Comparison of ENCODE assay signal across 8 cellular contexts in the genomic region with DNA sequence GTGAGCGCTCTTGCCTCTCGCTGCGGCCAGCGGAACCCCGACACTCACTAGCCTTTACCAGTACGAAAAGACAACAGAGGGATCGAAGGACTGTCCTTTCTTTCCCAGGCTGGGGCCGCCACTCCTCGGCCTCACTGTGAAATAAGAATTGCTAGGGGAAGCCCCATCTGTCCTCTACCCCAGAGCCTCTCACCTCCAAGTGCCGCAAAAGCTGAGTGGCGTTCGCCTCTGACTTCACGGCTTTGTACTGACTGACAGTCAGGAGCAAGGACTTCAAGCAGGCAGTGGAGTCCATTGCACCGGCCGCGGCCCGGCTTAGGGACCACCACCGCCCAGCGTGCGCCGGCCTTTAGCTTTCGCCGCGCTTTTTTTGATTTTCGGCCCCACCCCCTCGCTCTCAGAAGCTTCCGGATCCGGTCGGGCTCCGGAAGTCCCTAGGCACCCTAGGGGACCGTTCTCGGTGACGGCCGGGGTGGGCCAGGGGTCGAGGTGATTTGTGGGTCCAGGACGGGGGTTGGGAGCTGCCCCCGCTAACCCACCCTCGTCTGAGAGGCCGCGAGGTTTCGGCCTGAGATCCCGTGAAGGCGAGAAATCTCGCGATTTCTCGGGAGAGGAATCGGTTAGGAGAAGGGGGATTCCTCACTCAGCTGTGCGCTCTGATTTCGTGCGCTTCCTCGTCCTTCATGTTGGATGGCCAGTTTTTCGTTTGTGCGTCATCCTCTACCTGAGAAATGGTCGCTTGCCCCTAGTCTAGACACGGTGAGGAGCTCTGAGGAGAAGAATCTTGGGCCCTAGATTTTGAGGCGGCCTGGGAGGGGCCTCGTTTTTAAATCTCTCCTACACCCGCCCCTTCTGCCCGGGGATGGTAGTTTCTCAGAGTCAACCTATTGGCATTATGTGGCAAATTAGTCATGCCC. TPM values are rescaled to one million over a fixed set of nuclear protein-coding genes. Genes with fewer than 3 reads are reported as not detected.
DNase-seq lines count a peak whose midpoint lies in the region; ATAC-seq and TF ChIP-seq lines count a peak whose summit lies in the region.

A gene (minus strand): TSS at position 358 of the 917 bp plus-strand sequence. CDS start 63 bp downstream, at position 295.
A gene with protein sequence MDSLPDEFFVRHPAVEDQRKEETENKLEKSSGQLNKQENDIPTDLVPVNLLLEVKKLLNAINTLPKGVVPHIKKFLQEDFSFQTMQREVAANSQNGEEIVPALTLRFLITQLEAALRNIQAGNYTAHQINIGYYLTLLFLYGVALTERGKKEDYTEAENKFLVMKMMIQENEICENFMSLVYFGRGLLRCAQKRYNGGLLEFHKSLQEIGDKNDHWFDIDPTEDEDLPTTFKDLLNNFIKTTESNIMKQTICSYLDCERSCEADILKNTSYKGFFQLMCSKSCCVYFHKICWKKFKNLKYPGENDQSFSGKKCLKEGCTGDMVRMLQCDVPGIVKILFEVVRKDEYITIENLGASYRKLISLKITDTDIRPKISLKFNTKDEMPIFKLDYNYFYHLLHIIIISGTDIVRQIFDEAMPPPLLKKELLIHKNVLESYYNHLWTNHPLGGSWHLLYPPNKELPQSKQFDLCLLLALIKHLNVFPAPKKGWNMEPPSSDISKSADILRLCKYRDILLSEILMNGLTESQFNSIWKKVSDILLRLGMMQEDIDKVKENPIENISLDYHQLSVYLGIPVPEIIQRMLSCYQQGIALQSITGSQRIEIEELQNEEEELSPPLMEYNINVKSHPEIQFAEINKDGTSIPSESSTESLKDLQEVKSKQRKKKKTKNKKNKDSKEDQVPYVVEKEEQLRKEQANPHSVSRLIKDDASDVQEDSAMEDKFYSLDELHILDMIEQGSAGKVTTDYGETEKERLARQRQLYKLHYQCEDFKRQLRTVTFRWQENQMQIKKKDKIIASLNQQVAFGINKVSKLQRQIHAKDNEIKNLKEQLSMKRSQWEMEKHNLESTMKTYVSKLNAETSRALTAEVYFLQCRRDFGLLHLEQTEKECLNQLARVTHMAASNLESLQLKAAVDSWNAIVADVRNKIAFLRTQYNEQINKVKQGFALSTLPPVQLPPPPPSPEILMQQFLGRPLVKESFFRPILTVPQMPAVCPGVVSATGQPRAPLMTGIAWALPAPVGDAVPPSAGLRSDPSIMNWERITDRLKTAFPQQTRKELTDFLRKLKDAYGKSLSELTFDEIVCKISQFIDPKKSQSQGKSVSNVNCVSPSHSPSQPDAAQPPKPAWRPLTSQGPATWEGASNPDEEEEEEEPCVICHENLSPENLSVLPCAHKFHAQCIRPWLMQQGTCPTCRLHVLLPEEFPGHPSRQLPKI (plus strand): TSS at position 642 of the 917 bp plus-strand sequence. CDS start 15,685 bp downstream, outside the sequence.

- H3K4me2 ChIP-seq in smooth muscle cell = peak within 1 kb of the TSS; percentile 97

- peak within 1 kb of the TSS; percentile 92 for H3K27ac ChIP-seq in caudate nucleus (ENCODE audit: low read depth, low read length)
- H3K27ac ChIP-seq in smooth muscle cell (ENCODE audit: low read depth) = peak within 1 kb of the TSS; percentile 95

- no peaks in the 10 kb centered on the region for H3F3A ChIP-seq in smooth muscle cell (ENCODE audit: low read depth)

- no peaks in the 10 kb centered on the region for H4K20me1 ChIP-seq in smooth muscle cell (ENCODE audit: low read depth)

- H3K4me3 Mint-ChIP-seq in immature natural killer cell = peak within 1 kb of the TSS; percentile 91 to 100 (median 99)

- peak within 1 kb of the TSS; percentile 96 for H3K9ac ChIP-seq in smooth muscle cell (ENCODE audit: low read depth)

- TF ChIP-seq CTCF in AG09319 (IDR thresholded peaks at IDR 0.05; ENCODE audit: low read depth, low read length) (no peak), smooth muscle cell (IDR thresholded peaks at IDR 0.05; ENCODE audit: borderline replicate concordance, insufficient read depth, poor library complexity, severe bottlenecking) (no peak)

- WGBS in smooth muscle cell (ENCODE audit: low lambda C conversion rate) = under 1% methylated on average over 53 of the region's 59 CpGs

- peak within 1 kb of the TSS; percentile 94 to 100 (median 99) for H3K27ac Mint-ChIP-seq in immature natural killer cell

- H3K4me3 ChIP-seq in smooth muscle cell = peak within 1 kb of the TSS; percentile 85

- H3K4me1 Mint-ChIP-seq in immature natural killer cell = peaks cover 19 to 32% of the 10 kb centered on the region in 2 donors

- peaks cover 35% of the 10 kb centered on the region for H3K79me2 ChIP-seq in smooth muscle cell (ENCODE audit: low read depth)

- no peaks in the 10 kb centered on the region for H3K36me3 Mint-ChIP-seq in immature natural killer cell

- H3K36me3 ChIP-seq in smooth muscle cell (ENCODE audit: low read depth) = no peaks in the 10 kb centered on the region

- peaks cover 5 to 12% (median 9%) of the 10 kb centered on the region in 3 donors for H3K27me3 Mint-ChIP-seq in immature natural killer cell (ENCODE audit: low read depth in 3 of 3)

- no peaks in the 10 kb centered on the region for H3K9me3 Mint-ChIP-seq in immature natural killer cell

- peak; percentile 94 for ATAC-seq in GM19025 (IDR thresholded peaks at IDR 0.05; ENCODE audit: low read depth, unreplicated experiment)
- ATAC-seq in HG03280 (IDR thresholded peaks at IDR 0.05; ENCODE audit: unreplicated experiment) = peak; percentile 95

- DNase-seq in AG09319 (ENCODE audit: extremely low read depth, low read depth) = peak; percentile 83
- peak; percentile 87 for DNase-seq in NCI-H345 (lab: John Stamatoyannopoulos, UW)
- peak; percentile 59 to 75 (median 66) for DNase-seq in activated CD4-positive, CD25-positive, alpha-beta regulatory T cell (lab: John Stamatoyannopoulos, UW)
- DNase-seq in caudate nucleus (lab: John Stamatoyannopoulos, UW) = peak; percentile 13 to 89 (median 72)
- DNase-seq in immature natural killer cell = peak; percentile 87
- peak; percentile 66 for DNase-seq in smooth muscle cell (lab: John Stamatoyannopoulos, UW; ENCODE audit: unreplicated experiment)

- H3K4me1 ChIP-seq in smooth muscle cell (ENCODE audit: low read depth) = peaks cover 14% of the 10 kb centered on the region

- H3K27me3 ChIP-seq in smooth muscle cell (ENCODE audit: low read depth) = no peaks in the 10 kb centered on the region

- no peaks in the 10 kb centered on the region for H3K9me3 ChIP-seq in smooth muscle cell (replicated peaks; ENCODE audit: low read depth)

- H2AFZ ChIP-seq in smooth muscle cell (ENCODE audit: low read depth) = peak within 1 kb of the TSS; percentile 97

RNA-seq across cellular contexts. Expression of the first gene that starts in this region (rescaled TPM):
- polyA plus RNA-seq in immature natural killer cell (1 to 10 TPM in 2 of 3 donors, not detected in 1; 1.4 to 2.3 TPM), smooth muscle cell (3.3 and 4.3 TPM in 2 replicates)
- 5.9 and 7.4 TPM in 2 replicates for total RNA-seq in smooth muscle cell

RNA-seq across cellular contexts. Expression of the second gene that starts in this region (rescaled TPM):
- 10 to 100 TPM in 1 of 3 donors, 1 to 10 TPM in 2; 6.8 to 11.7 (median 9.8) TPM for polyA plus RNA-seq in immature natural killer cell
- 13.8 and 15.4 TPM in 2 replicates for total RNA-seq in smooth muscle cell
- 5.2 and 6.2 TPM in 2 replicates for polyA plus RNA-seq in smooth muscle cell

Comparison
In these comparisons a context has a peak if more than half of its experiments do, and no peak if none do; other contexts are left out.
1. Peak in every context shown above with its lines: DNase-seq, ATAC-seq, H3K4me3 ChIP-seq and H3K27ac ChIP-seq.